16 cellular contexts compared by ENCODE assay signal in the genomic region with DNA sequence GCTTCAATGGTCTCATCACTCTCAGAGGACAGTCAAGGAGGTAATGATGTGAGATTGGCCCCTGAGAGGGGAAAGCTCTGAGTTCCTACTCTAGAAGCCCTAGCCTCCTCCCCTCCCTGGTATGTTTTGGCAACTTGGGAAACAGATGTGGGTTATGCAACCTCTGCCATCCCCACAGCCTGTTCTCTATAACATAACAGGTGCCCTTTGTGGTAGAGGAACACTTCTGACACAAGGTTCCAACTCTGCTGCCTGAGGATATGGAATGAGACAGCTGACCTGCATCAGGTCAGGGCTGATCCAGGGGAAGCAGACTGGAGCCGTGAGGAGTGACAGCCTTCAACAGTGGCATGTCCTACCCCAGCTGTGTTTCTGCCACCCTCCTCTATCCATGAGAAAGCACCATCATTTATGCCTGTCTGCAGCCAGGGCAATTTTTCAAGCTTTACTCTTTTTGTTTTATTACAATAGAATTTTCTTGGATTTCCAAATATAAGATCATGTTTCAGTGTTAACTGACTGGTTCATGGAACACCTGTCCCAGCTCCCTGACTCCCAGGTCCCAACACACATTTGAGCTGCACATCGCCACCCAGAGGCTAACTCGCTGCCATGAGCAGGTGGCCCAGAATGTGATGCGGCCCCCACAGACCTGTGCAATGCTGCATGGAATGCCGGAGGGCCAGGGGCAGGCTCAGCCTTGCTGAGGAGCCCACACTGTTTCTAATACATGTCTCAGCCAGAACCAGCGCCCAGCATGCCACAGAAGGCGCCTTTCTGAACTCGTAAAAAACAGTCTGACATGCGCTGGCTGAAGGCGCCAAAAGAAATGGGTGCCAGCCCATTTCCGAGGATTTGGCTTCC.
DNase-seq lines count a peak whose midpoint lies in the region; ATAC-seq and TF ChIP-seq lines count a peak whose summit lies in the region.
"Had no signal": no experiment of that assay in that cellular context is flagged by ENCODE, and none has a peak within 500 bp of the region (broad histone marks: within the 10 kb centered on the region; RNA-seq: fewer than 3 reads in every experiment).

No MANE protein-coding gene starts in this region.

- no peaks in the 10 kb centered on the region for H3K36me3 Mint-ChIP-seq in WTC11

- no peaks in the 10 kb centered on the region; the same call in 1 of the 2 replicates for H3K27me3 Mint-ChIP-seq in WTC11 (ENCODE audit: low read depth)

- H3K4me3 ChIP-seq in A673 (ENCODE audit: low read depth, low read length, poor library complexity, severe bottlenecking), result no peak overlapping the region
- H3K4me3 ChIP-seq in HFF-Myc (replicated peaks; ENCODE audit: low read depth, low read length), result no peak overlapping the region
- no peak overlapping the region for H3K4me3 ChIP-seq in Peyer's patch
- H3K4me3 ChIP-seq: HAP-1, sigmoid colon, SJSA1 had no signal

- TF ChIP-seq CTCF in A673 (conservative IDR thresholded peaks at IDR 0.05; ENCODE audit: low read depth, low read length) (peak; percentile 33; the same call in 1 of the 2 replicates), HFF-Myc (IDR thresholded peaks at IDR 0.05; ENCODE audit: low read depth, low read length, missing control alignments) (peak; percentile 6), WTC11 (IDR thresholded peaks at IDR 0.05) (peak; percentile 23; the same call in 1 of the 2 replicates), Peyer's patch (IDR thresholded peaks at IDR 0.05) (no peak)

- H3K27ac ChIP-seq in A673 (ENCODE audit: low read depth, low read length, poor library complexity, severe bottlenecking) (no peak overlapping the region), Peyer's patch (no peak overlapping the region)
- H3K27ac ChIP-seq: sigmoid colon, SJSA1 had no signal

- H3K9me3 Mint-ChIP-seq in WTC11, result no peaks in the 10 kb centered on the region

- H3K4me1 Mint-ChIP-seq in WTC11, result peaks cover 13% of the 10 kb centered on the region
- H3K4me1 Mint-ChIP-seq: activated CD4-positive, alpha-beta T cell treated with anti-CD3 and anti-CD28 coated beads for 36 hours had no signal

- H3K27me3 ChIP-seq in A673 (replicated peaks; ENCODE audit: insufficient read depth, low read depth, low read length, poor library complexity), result no peaks in the 10 kb centered on the region
- no peaks in the 10 kb centered on the region for H3K27me3 ChIP-seq in Peyer's patch
- H3K27me3 ChIP-seq: sigmoid colon, SJSA1 had no signal

- DNase-seq in A673 (ENCODE audit: low spot score) (no peak), HFF-Myc (ENCODE audit: extremely low read depth, low read depth) (no peak), WTC11 (ENCODE audit: low spot score) (peak; percentile 77), iPS-NIHi11 (ENCODE audit: low spot score) (peak; percentile 79), Peyer's patch (no peak), Right ventricle myocardium superior (no peak), NCI-H1694 (lab: John Stamatoyannopoulos, UW) (no peak)
- DNase-seq in activated CD4-positive, alpha-beta T cell treated with anti-CD3 and anti-CD28 coated beads for 4 hours, result no peak
- DNase-seq: activated CD4-positive, alpha-beta T cell treated with anti-CD3 and anti-CD28 coated beads for 36 hours; activated naive CD4-positive, alpha-beta T cell treated with anti-CD3 and anti-CD28 coated beads, Interleukin-2, amount 50 U/mL, for 16 hours; GF-D8; islet precursor cell; NCI-H2227 treated with DMSO at 0.1 percent for 48 hours; sigmoid colon had no signal

- CTCF ChIA-PET in A673 (lab: Charles Lee), result no interaction called here
- CTCF ChIA-PET in WTC11 (lab: Charles Lee), result interaction anchor here (0.6 to 2.9 kb wide), 17 partner anchors 9 to 224 kb away, joined by 3 to 22 read pairs (median 3); no protein-coding TSS in a partner anchor

- ATAC-seq in WTC11 (peak; percentile 92), Right ventricle myocardium superior (ENCODE audit: poor library complexity) (no peak)
- ATAC-seq: activated CD4-positive, alpha-beta T cell treated with anti-CD3 and anti-CD28 coated beads for 36 hours had no signal

- no peak overlapping the region for H3K27ac Mint-ChIP-seq in WTC11
- H3K27ac Mint-ChIP-seq: activated CD4-positive, alpha-beta T cell treated with anti-CD3 and anti-CD28 coated beads for 36 hours had no signal

- H3K9me3 ChIP-seq in A673 (ENCODE audit: low read depth, low read length, poor library complexity, severe bottlenecking), result no peaks in the 10 kb centered on the region
- H3K9me3 ChIP-seq in Peyer's patch, result no peaks in the 10 kb centered on the region
- H3K9me3 ChIP-seq: HAP-1, sigmoid colon, SJSA1 had no signal

- intact Hi-C loops in A673 (cut with micrococcal nuclease; ENCODE audit: unreplicated experiment), result no loop called here
- intact Hi-C loops in Right ventricle myocardium superior (cut with DNase I), result no loop called here

- POLR2A ChIA-PET in A673 (lab: Charles Lee; ENCODE audit: low non-redundant PET) (no interaction called here), WTC11 (lab: Charles Lee) (interaction anchor here (0.6 to 0.8 kb wide), 2 partner anchors 152 to 580 kb away, joined by 3 read pairs; no protein-coding TSS in a partner anchor)

- H3K4me3 Mint-ChIP-seq in WTC11, result no peak overlapping the region
- H3K4me3 Mint-ChIP-seq: activated CD4-positive, alpha-beta T cell treated with anti-CD3 and anti-CD28 coated beads for 36 hours had no signal

- no TSS peak for BruUV-seq in A673 (replicated peaks; lab: Mats Ljungman, UMichigan)

- H3K4me1 ChIP-seq in A673 (ENCODE audit: insufficient read depth, low read length, poor library complexity, severe bottlenecking), result no peaks in the 10 kb centered on the region
- peaks cover 0 to 16% (median 6%) of the 10 kb centered on the region in 4 donors for H3K4me1 ChIP-seq in Peyer's patch
- H3K4me1 ChIP-seq: HAP-1, SJSA1 had no signal

- H3K36me3 ChIP-seq in A673 (ENCODE audit: insufficient read depth, low read length, poor library complexity, severe bottlenecking) (no peaks in the 10 kb centered on the region), Peyer's patch (no peaks in the 10 kb centered on the region)
- H3K36me3 ChIP-seq: HAP-1, sigmoid colon, SJSA1 had no signal

- TF ChIP-seq POLR2A in Peyer's patch (IDR thresholded peaks at IDR 0.05), result no peak

TF ChIP-seq in WTC11, 78 proteins besides CTCF, POLR2A, EP300 and RAD21:
- TF ChIP-seq FOXJ3 (CRISPR knock-in tag; IDR thresholded peaks at IDR 0.05; ENCODE audit: borderline replicate concordance) (no peak), CREB1 (CRISPR knock-in tag; IDR thresholded peaks at IDR 0.05) (no peak), ZNF232 (CRISPR knock-in tag; IDR thresholded peaks at IDR 0.05) (no peak), SMAD3 (CRISPR knock-in tag; IDR thresholded peaks at IDR 0.05; ENCODE audit: borderline replicate concordance) (no peak), ZNF121 (CRISPR knock-in tag; IDR thresholded peaks at IDR 0.05) (0 out of 2 replicates have a peak, but pooled peaks have one; percentile 72)
- TF ChIP-seq, protein P1, sequence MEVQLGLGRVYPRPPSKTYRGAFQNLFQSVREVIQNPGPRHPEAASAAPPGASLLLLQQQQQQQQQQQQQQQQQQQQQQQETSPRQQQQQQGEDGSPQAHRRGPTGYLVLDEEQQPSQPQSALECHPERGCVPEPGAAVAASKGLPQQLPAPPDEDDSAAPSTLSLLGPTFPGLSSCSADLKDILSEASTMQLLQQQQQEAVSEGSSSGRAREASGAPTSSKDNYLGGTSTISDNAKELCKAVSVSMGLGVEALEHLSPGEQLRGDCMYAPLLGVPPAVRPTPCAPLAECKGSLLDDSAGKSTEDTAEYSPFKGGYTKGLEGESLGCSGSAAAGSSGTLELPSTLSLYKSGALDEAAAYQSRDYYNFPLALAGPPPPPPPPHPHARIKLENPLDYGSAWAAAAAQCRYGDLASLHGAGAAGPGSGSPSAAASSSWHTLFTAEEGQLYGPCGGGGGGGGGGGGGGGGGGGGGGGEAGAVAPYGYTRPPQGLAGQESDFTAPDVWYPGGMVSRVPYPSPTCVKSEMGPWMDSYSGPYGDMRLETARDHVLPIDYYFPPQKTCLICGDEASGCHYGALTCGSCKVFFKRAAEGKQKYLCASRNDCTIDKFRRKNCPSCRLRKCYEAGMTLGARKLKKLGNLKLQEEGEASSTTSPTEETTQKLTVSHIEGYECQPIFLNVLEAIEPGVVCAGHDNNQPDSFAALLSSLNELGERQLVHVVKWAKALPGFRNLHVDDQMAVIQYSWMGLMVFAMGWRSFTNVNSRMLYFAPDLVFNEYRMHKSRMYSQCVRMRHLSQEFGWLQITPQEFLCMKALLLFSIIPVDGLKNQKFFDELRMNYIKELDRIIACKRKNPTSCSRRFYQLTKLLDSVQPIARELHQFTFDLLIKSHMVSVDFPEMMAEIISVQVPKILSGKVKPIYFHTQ (CRISPR knock-in tag; IDR thresholded peaks at IDR 0.05), result no peak

Comparison
In these comparisons a context has a peak if more than half of its experiments do, and no peak if none do; other contexts are left out.
1. DNase-seq: peak in WTC11 (single experiment) and iPS-NIHi11 (single experiment); none in A673 (single experiment), HFF-Myc (single experiment), Peyer's patch (0 of 3), Right ventricle myocardium superior (single experiment), NCI-H1694 (single experiment) and activated CD4-positive, alpha-beta T cell treated with anti-CD3 and anti-CD28 coated beads for 4 hours (0 of 2).
2. CTCF ChIP-seq: peak in A673 (single experiment), HFF-Myc (single experiment) and WTC11 (single experiment); none in Peyer's patch (0 of 6).